ENCODE assay signal across 11 cellular contexts in genomic region chr7:6226194-6226799, GRCh38. TPM values are rescaled to one million over a fixed set of nuclear protein-coding genes. Genes with fewer than 3 reads are reported as not detected.
DNase-seq lines count a peak whose midpoint lies in the region; ATAC-seq, FAIRE-seq and TF ChIP-seq lines count a peak whose summit lies in the region.
"Had no signal": no experiment of that assay in that cellular context is flagged by ENCODE, and none has a peak within 500 bp of the region (broad histone marks: within the 10 kb centered on the region; RNA-seq: fewer than 3 reads in every experiment).

No MANE protein-coding gene starts in this region.

- 24% methylated on average over 3 of the region's 3 CpGs for WGBS in K562 (ENCODE audit: insufficient coverage, low coverage, missing lambda C conversion rate)
- 47 to 57% methylated on average over 3 of the region's 3 CpGs for WGBS in upper lobe of left lung, 2 donors

- DNase-seq in HCEC 1CT (peak; percentile 92), K562 (ENCODE audit: extremely low read depth in 1 of 4, low spot score in 3 of 4) (no peak), left kidney (ENCODE audit: low read depth, low spot score) (peak; percentile 72), upper lobe of left lung (no peak), NCI-H748 (lab: John Stamatoyannopoulos, UW; ENCODE audit: unreplicated experiment) (no peak), HUDEP-2 (lab: John Stamatoyannopoulos, UW; ENCODE audit: unreplicated experiment in 76 of 76) (no peak)
- DNase-seq: NCI-H748 treated with DMSO at 0.1 percent for 48 hours had no signal

- no peaks in the 10 kb centered on the region for H3K36me3 ChIP-seq in K562 (ENCODE audit: control insufficient read depth, insufficient read depth, low read length)
- no peaks in the 10 kb centered on the region for H3K36me3 ChIP-seq in upper lobe of left lung
- H3K36me3 ChIP-seq: thoracic aorta had no signal

- TF ChIP-seq RAD21 in K562 (CRISPR knock-in tag; conservative IDR thresholded peaks at IDR 0.05 in 1 of 2, IDR thresholded peaks at IDR 0.05 in 1 of 2), result no peak

- POLR2A ChIA-PET in K562 (lab: Yijun Ruan, JAX), result interaction anchor here (0.6 to 1.3 kb wide), 4 partner anchors 15 to 124 kb away, joined by 3 to 4 read pairs (median 3); no protein-coding TSS in a partner anchor

- in situ Hi-C loops in K562 (cut with MboI), result no loop called here

- H3K79me2 ChIP-seq in K562 (ENCODE audit: control insufficient read depth, insufficient read depth, low read length), result peaks cover 34% of the 10 kb centered on the region

- no peak overlapping the region for H3K4me3 ChIP-seq in K562
- no peak overlapping the region for H3K4me3 ChIP-seq in upper lobe of left lung
- H3K4me3 ChIP-seq: GM23338, thoracic aorta had no signal

- peak; percentile 23 for FAIRE-seq in K562 (lab: Jason Lieb, UNC)
- FAIRE-seq: colon had no signal

- H3K4me1 ChIP-seq in K562 (replicated peaks in 1 of 2; ENCODE audit: control insufficient read depth in 2 of 2, insufficient read depth in 2 of 2, low read length in 2 of 2) (peaks cover 26 to 33% of the 10 kb centered on the region in 2 experiments), upper lobe of left lung (peaks cover 16 to 46% (median 42%) of the 10 kb centered on the region in 4 donors)

- TF ChIP-seq EP300 in K562 (IDR thresholded peaks at IDR 0.05; ENCODE audit: low read length) (no peak), upper lobe of left lung (IDR thresholded peaks at IDR 0.05) (no peak)

- peaks cover 9% of the 10 kb centered on the region; the same call in 1 of the 2 replicates for H4K20me1 ChIP-seq in K562 (replicated peaks; ENCODE audit: control insufficient read depth, insufficient read depth, low read length)

- no peaks in the 10 kb centered on the region for H3K9me1 ChIP-seq in K562 (ENCODE audit: control insufficient read depth, insufficient read depth, low read length)

- H3K4me2 ChIP-seq in K562 (ENCODE audit: insufficient read depth, low read length), result no peak overlapping the region
- H3K4me2 ChIP-seq: GM23338 had no signal

- no peak for ATAC-seq in K562
- peak in 1 of 2 donors; percentile 62 for ATAC-seq in upper lobe of left lung (ENCODE audit: low FRiP score in 2 of 2)
- no peak for ATAC-seq in HG03342 (IDR thresholded peaks at IDR 0.05; ENCODE audit: unreplicated experiment)
- ATAC-seq: GM23338 had no signal

- no peaks in the 10 kb centered on the region for H3K9me3 ChIP-seq in K562 (replicated peaks; ENCODE audit: control insufficient read depth, insufficient read depth, low read depth, low read length)
- no peaks in the 10 kb centered on the region for H3K9me3 ChIP-seq in upper lobe of left lung
- H3K9me3 ChIP-seq: thoracic aorta had no signal

- intact Hi-C loops in K562 (cut with micrococcal nuclease), result loop anchor here (5.0 kb wide), 1 partner anchor 46 kb away; the partner anchor contains the start of gene CYTH3

- no peak overlapping the region for H3K27ac ChIP-seq in K562 (ENCODE audit: extremely low read depth, low read depth, low read length)
- H3K27ac ChIP-seq in upper lobe of left lung, result peak overlapping the region in 3 of 4 donors; percentile 19 to 48 (median 33)

- no peak for TF ChIP-seq POLR2A in K562 (conservative IDR thresholded peaks at IDR 0.05)
- TF ChIP-seq POLR2A in upper lobe of left lung (IDR thresholded peaks at IDR 0.05), result no peak

- CTCF ChIA-PET in K562 (lab: Yijun Ruan, JAX; ENCODE audit: low intra/inter-chr PET ratio), result no interaction called here

- TF ChIP-seq CTCF in K562 (IDR thresholded peaks at IDR 0.05 in 2 of 3, conservative IDR thresholded peaks at IDR 0.05 in 1 of 3; ENCODE audit: insufficient read depth in 2 of 3, low read depth in 1 of 3, low read length in 3 of 3), result no peak
- no peak for TF ChIP-seq CTCF in upper lobe of left lung (IDR thresholded peaks at IDR 0.05)

- H3K27me3 ChIP-seq in K562 (ENCODE audit: control insufficient read depth in 2 of 2, insufficient read depth in 2 of 2, low read length in 2 of 2) (no peaks in the 10 kb centered on the region), upper lobe of left lung (no peaks in the 10 kb centered on the region)

- H2AFZ ChIP-seq in K562 (ENCODE audit: low read depth, low read length), result no peak overlapping the region
- H2AFZ ChIP-seq: GM23338 had no signal

- no peak overlapping the region; a peak in 1 of 4 replicates for H3K9ac ChIP-seq in K562 (ENCODE audit: insufficient read depth in 1 of 2, low read depth in 2 of 2, low read length in 2 of 2)

- BruUV-seq in K562 (replicated peaks; lab: Mats Ljungman, UMichigan), result no TSS peak

TF ChIP-seq in K562, 482 proteins besides CTCF, POLR2A, EP300 and RAD21 (continues in another document):
- peak; percentile 57 for TF ChIP-seq ARID1B (IDR thresholded peaks at IDR 0.05)
- peak; percentile 41; the same call in 1 of the 2 replicates for TF ChIP-seq CTBP1 (IDR thresholded peaks at IDR 0.05; ENCODE audit: borderline replicate concordance)
- peak; percentile 81 for TF ChIP-seq TEAD4 (IDR thresholded peaks at IDR 0.05; ENCODE audit: low read length)
- TF ChIP-seq TEAD4 (CRISPR knock-in tag; IDR thresholded peaks at IDR 0.05; ENCODE audit: borderline replicate concordance), result no peak
- no peak for TF ChIP-seq PCBP2 (IDR thresholded peaks at IDR 0.05; ENCODE audit: low read depth, low read length, poor library complexity, severe bottlenecking)
- TF ChIP-seq MBD1 (CRISPR knock-in tag; IDR thresholded peaks at IDR 0.05), result no peak
- TF ChIP-seq NFE2L1 (tag; IDR thresholded peaks at IDR 0.05; ENCODE audit: borderline replicate concordance, low read depth), result no peak
- peak in 1 of 2 experiments; percentile 46; a peak in 1 of 4 replicates for TF ChIP-seq RCOR1 (IDR thresholded peaks at IDR 0.05; ENCODE audit: borderline replicate concordance in 1 of 2, low read depth in 2 of 2, low read length in 2 of 2)
- TF ChIP-seq TEAD1 (CRISPR knock-in tag; IDR thresholded peaks at IDR 0.05), result peak in 1 of 2 experiments; percentile 36; a peak in 1 of 4 replicates
- peak; percentile 44 for TF ChIP-seq TAL1 (IDR thresholded peaks at IDR 0.05)
- TF ChIP-seq CBFA2T3 (IDR thresholded peaks at IDR 0.05), result peak; percentile 74
- no peak for TF ChIP-seq MITF (IDR thresholded peaks at IDR 0.05)
- TF ChIP-seq, protein P1, sequence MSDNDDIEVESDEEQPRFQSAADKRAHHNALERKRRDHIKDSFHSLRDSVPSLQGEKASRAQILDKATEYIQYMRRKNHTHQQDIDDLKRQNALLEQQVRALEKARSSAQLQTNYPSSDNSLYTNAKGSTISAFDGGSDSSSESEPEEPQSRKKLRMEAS (CRISPR knock-in tag; IDR thresholded peaks at IDR 0.05), result no peak
- peak; percentile 61; the same call in 1 of the 2 replicates for TF ChIP-seq CBFA2T2 (conservative IDR thresholded peaks at IDR 0.05)
- TF ChIP-seq, protein P2, sequence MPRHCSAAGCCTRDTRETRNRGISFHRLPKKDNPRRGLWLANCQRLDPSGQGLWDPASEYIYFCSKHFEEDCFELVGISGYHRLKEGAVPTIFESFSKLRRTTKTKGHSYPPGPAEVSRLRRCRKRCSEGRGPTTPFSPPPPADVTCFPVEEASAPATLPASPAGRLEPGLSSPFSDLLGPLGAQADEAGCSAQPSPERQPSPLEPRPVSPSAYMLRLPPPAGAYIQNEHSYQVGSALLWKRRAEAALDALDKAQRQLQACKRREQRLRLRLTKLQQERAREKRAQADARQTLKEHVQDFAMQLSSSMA (CRISPR knock-in tag; IDR thresholded peaks at IDR 0.05), result no peak

RNA-seq across cellular contexts. Expression of gene CYTH3, which starts 46.1 kb away (rescaled TPM):
- 23.7 and 39.3 TPM in 2 replicates for total RNA-seq in K562 (2011; cell fraction: chromatin; rRNA removed; ENCODE audit: low replicate concordance)
- total RNA-seq in K562 (2011; cell fraction: nucleolus; rRNA removed), result 19.7 and 23.5 TPM in 2 replicates
- 22.3 and 24.9 TPM in 2 replicates for total RNA-seq in K562 (2011; cell fraction: nucleoplasm; rRNA removed)
- total RNA-seq in K562 (2014; rRNA removed) (8.8 and 14.3 TPM in 2 replicates), K562 (2014; rRNA removed; fragmentation: Illumina TruSeq; extraction: Trizol) (7.4 and 8.4 TPM in 2 replicates), K562 (2015; rRNA removed; fragmentation: Illumina TruSeq; extraction: Trizol) (11.5 TPM in 2 replicates), K562 (2021) (14.8 and 15.2 TPM in 2 replicates), upper lobe of left lung (10 to 100 TPM; 24.2 to 76.5 (median 32.9) TPM)
- polyA plus RNA-seq in K562 (2011; rRNA removed) (11.4 and 16.2 TPM in 2 replicates), K562 (2014; fragmentation: Illumina TruSeq; extraction: Trizol) (12.3 and 13.8 TPM in 2 replicates), K562 (2014; fragmentation: Nextera tagmentation; extraction: Ambion mirVana) (under 1 TPM; 0.25 to 0.42 TPM), K562 (2014; rRNA removed) (13.8 and 17.0 TPM in 2 replicates)
- polyA plus RNA-seq in K562 (2011; cell fraction: cytosol; rRNA removed), result 13.6 and 14.6 TPM in 2 replicates
- polyA plus RNA-seq in K562 (2011; cell fraction: nucleus; rRNA removed), result 43.6 and 45.1 TPM in 2 replicates
- 11.3 and 12.8 TPM in 2 replicates for polyA plus RNA-seq in K562 (2012)
- polyA minus RNA-seq in K562 (2011; rRNA and poly(A)+ RNA removed), result 5.5 and 6.4 TPM in 2 replicates
- polyA minus RNA-seq in K562 (2011; cell fraction: cytosol; rRNA and poly(A)+ RNA removed), result 8.1 and 9.3 TPM in 2 replicates
- polyA minus RNA-seq in K562 (2011; cell fraction: nucleus; rRNA and poly(A)+ RNA removed), result 9.8 and 12.1 TPM in 2 replicates

Comparison
In these comparisons a context has a peak if more than half of its experiments do, and no peak if none do; other contexts are left out.
1. DNase-seq: peak in HCEC 1CT (single experiment) and left kidney (single experiment); none in K562 (0 of 4), upper lobe of left lung (0 of 2), NCI-H748 (single experiment) and HUDEP-2 (0 of 76).